ENCODE assay signal across 8 cellular contexts in genomic region chr1:148302586-148303364, GRCh38.
DNase-seq lines count a peak whose midpoint lies in the region; ATAC-seq and TF ChIP-seq lines count a peak whose summit lies in the region.
"Not testable (repeated sequence)": the region's sequence is repeated elsewhere in the genome, so short reads cannot be mapped to it uniquely, and the experiment has no call there.

No MANE protein-coding gene starts in this region.

- H3K4me3 Mint-ChIP-seq in activated T-cell treated with anti-CD3 and anti-CD28 coated beads, Interleukin-2, amount 50 U/mL, for 72 hours, result peak overlapping the region; percentile 92 to 95
- peak overlapping the region; percentile 85 for H3K4me3 Mint-ChIP-seq in endodermal cell

- WGBS in SK-N-SH (ENCODE audit: low lambda C conversion rate), result 10% methylated on average over 2 of the region's 52 CpGs
- 2% methylated on average over 12 of the region's 52 CpGs; no CpG with 5 or more reads in 1 of the 2 experiments for WGBS in endodermal cell (ENCODE audit: insufficient coverage in 1 of 2, insufficient read length in 1 of 2), 2 experiments
- 3% methylated on average over 6 of the region's 52 CpGs for WGBS in right lobe of liver (ENCODE audit: insufficient coverage, low coverage, low lambda C conversion rate, missing lambda C conversion rate)
- 1% methylated on average over 16 of the region's 52 CpGs for WGBS in smooth muscle cell (ENCODE audit: low lambda C conversion rate)

- H3K27ac ChIP-seq in SK-N-SH (ENCODE audit: low read depth in 2 of 2, low read length in 1 of 2); endodermal cell (ENCODE audit: low read depth, low read length); right lobe of liver: not testable (repeated sequence)
- peak overlapping the region; percentile 59 for H3K27ac ChIP-seq in smooth muscle cell (ENCODE audit: low read depth)

- not testable (repeated sequence) for H3K36me3 ChIP-seq in SK-N-SH (replicated peaks in 1 of 2; ENCODE audit: control insufficient read depth in 1 of 2, insufficient read depth in 2 of 2, low read length in 1 of 2); endodermal cell (ENCODE audit: control insufficient read depth, insufficient read depth, low read length); right lobe of liver; smooth muscle cell (ENCODE audit: low read depth)

- not testable (repeated sequence) for H3K9me3 Mint-ChIP-seq in activated T-cell treated with anti-CD3 and anti-CD28 coated beads, Interleukin-2, amount 50 U/mL, for 72 hours; endodermal cell

- CTCF ChIA-PET in SK-N-SH (lab: Yijun Ruan, JAX), result not testable (repeated sequence)

- POLR2A ChIA-PET in SK-N-SH (lab: Yijun Ruan, JAX), result not testable (repeated sequence)

- H3K4me2 ChIP-seq in SK-N-SH, result peak overlapping the region; percentile 42; the same call in 1 of the 2 replicates
- peak overlapping the region; percentile 86 for H3K4me2 ChIP-seq in smooth muscle cell

- not testable (repeated sequence) for TF ChIP-seq EP300 in SK-N-SH (IDR thresholded peaks at IDR 0.05; ENCODE audit: borderline replicate concordance in 1 of 2, low read depth in 1 of 2, low read length in 1 of 2)

- intact Hi-C loops in right lobe of liver (cut with DNase I), result not testable (repeated sequence)

- not testable (repeated sequence) for H4K20me1 ChIP-seq in SK-N-SH (ENCODE audit: insufficient read depth); smooth muscle cell (ENCODE audit: low read depth)

- peak overlapping the region; percentile 35 to 58; a peak in 2 of 4 replicates for H3K4me3 ChIP-seq in SK-N-SH (ENCODE audit: low read depth in 2 of 2, low read length in 1 of 2)
- H3K4me3 ChIP-seq in endodermal cell (ENCODE audit: low read length), result peak overlapping the region; percentile 88
- not testable (repeated sequence) for H3K4me3 ChIP-seq in right lobe of liver
- H3K4me3 ChIP-seq in smooth muscle cell, result peak overlapping the region; percentile 53

- H2AFZ ChIP-seq in SK-N-SH (ENCODE audit: low read depth), result peak overlapping the region; percentile 57; the same call in 1 of the 2 replicates
- peak overlapping the region; percentile 76 for H2AFZ ChIP-seq in smooth muscle cell (ENCODE audit: low read depth)

- H3K27me3 ChIP-seq in SK-N-SH (ENCODE audit: insufficient read depth), result peaks cover 11% of the 10 kb centered on the region; the same call in 1 of the 2 replicates
- H3K27me3 ChIP-seq in endodermal cell (ENCODE audit: control insufficient read depth, insufficient read depth, low read length, poor library complexity, severe bottlenecking), result peaks cover 20% of the 10 kb centered on the region
- peaks cover 0 to 13% of the 10 kb centered on the region in 2 donors for H3K27me3 ChIP-seq in right lobe of liver
- not testable (repeated sequence) for H3K27me3 ChIP-seq in smooth muscle cell (ENCODE audit: low read depth)

- not testable (repeated sequence) for H3K9me2 ChIP-seq in SK-N-SH

- H3K4me1 Mint-ChIP-seq in activated T-cell treated with anti-CD3 and anti-CD28 coated beads, Interleukin-2, amount 50 U/mL, for 72 hours (ENCODE audit: low read depth), result peaks cover 30% of the 10 kb centered on the region
- H3K4me1 Mint-ChIP-seq in endodermal cell, result not testable (repeated sequence)

- TF ChIP-seq CTCF in SK-N-SH (IDR thresholded peaks at IDR 0.05); endodermal cell (conservative IDR thresholded peaks at IDR 0.05); right lobe of liver (IDR thresholded peaks at IDR 0.05); smooth muscle cell (IDR thresholded peaks at IDR 0.05; ENCODE audit: borderline replicate concordance, insufficient read depth, poor library complexity, severe bottlenecking): not testable (repeated sequence)

- peaks cover 32% of the 10 kb centered on the region for H3K27me3 Mint-ChIP-seq in activated T-cell treated with anti-CD3 and anti-CD28 coated beads, Interleukin-2, amount 50 U/mL, for 72 hours (ENCODE audit: low read depth)
- H3K27me3 Mint-ChIP-seq in endodermal cell (ENCODE audit: insufficient read depth), result peaks cover 11% of the 10 kb centered on the region

- not testable (repeated sequence) for H3K79me2 ChIP-seq in SK-N-SH (ENCODE audit: insufficient read depth); smooth muscle cell (ENCODE audit: low read depth)

- peak overlapping the region; percentile 94 for H3K27ac Mint-ChIP-seq in activated T-cell treated with anti-CD3 and anti-CD28 coated beads, Interleukin-2, amount 50 U/mL, for 72 hours
- H3K27ac Mint-ChIP-seq in endodermal cell, result peak overlapping the region; percentile 97

- H3K4me1 ChIP-seq in SK-N-SH (ENCODE audit: control insufficient read depth in 1 of 2, insufficient read depth in 2 of 2, low read depth in 1 of 2, low read length in 1 of 2); endodermal cell (ENCODE audit: control insufficient read depth, insufficient read depth, low read length); right lobe of liver; smooth muscle cell (ENCODE audit: low read depth): not testable (repeated sequence)

- not testable (repeated sequence) for DNase-seq in SK-N-SH; endodermal cell; right lobe of liver; smooth muscle cell (lab: John Stamatoyannopoulos, UW; ENCODE audit: unreplicated experiment)
- peak; percentile 72 to 76 for DNase-seq in activated T-cell treated with anti-CD3 and anti-CD28 coated beads, Interleukin-2, amount 50 U/mL, for 72 hours
- peak; percentile 74 for DNase-seq in ureter (ENCODE audit: low spot score)

- not testable (repeated sequence) for TF ChIP-seq RAD21 in SK-N-SH (IDR thresholded peaks at IDR 0.05; ENCODE audit: low read length)

- not testable (repeated sequence) for H3K9me3 ChIP-seq in SK-N-SH; endodermal cell (ENCODE audit: control insufficient read depth, low read length); right lobe of liver; smooth muscle cell (replicated peaks; ENCODE audit: low read depth)

- H3K9ac ChIP-seq in SK-N-SH; smooth muscle cell (ENCODE audit: low read depth): not testable (repeated sequence)
- peak overlapping the region; percentile 39 for H3K9ac ChIP-seq in endodermal cell (ENCODE audit: extremely low read depth, low read length, poor library complexity, severe bottlenecking)

- TF ChIP-seq POLR2A in right lobe of liver (IDR thresholded peaks at IDR 0.05), result not testable (repeated sequence)

- ATAC-seq in GM18909 (IDR thresholded peaks at IDR 0.05; ENCODE audit: poor library complexity, unreplicated experiment) (peak; percentile 70), HG02938 (IDR thresholded peaks at IDR 0.05; ENCODE audit: unreplicated experiment) (peak; percentile 75), right lobe of liver (peak; percentile 64 to 70 (median 68))
- ATAC-seq in activated T-cell treated with anti-CD3 and anti-CD28 coated beads, Interleukin-2, amount 50 U/mL, for 72 hours (replicated peaks in 1 of 2), result peak; percentile 80 to 85

- H3F3A ChIP-seq in SK-N-SH (replicated peaks; ENCODE audit: insufficient read depth); smooth muscle cell (ENCODE audit: low read depth): not testable (repeated sequence)

- not testable (repeated sequence) for H3K36me3 Mint-ChIP-seq in activated T-cell treated with anti-CD3 and anti-CD28 coated beads, Interleukin-2, amount 50 U/mL, for 72 hours (ENCODE audit: insufficient read depth in 2 of 2); endodermal cell (ENCODE audit: low read depth)
